Comparison of ENCODE assay signal across 9 cellular contexts in genomic region chr17:80265205-80266068, GRCh38. TPM values are rescaled to one million over a fixed set of nuclear protein-coding genes. Genes with fewer than 3 reads are reported as not detected.
DNase-seq lines count a peak whose midpoint lies in the region; ATAC-seq and TF ChIP-seq lines count a peak whose summit lies in the region.
"Had no signal": no experiment of that assay in that cellular context is flagged by ENCODE, and none has a peak within 500 bp of the region (broad histone marks: within the 10 kb centered on the region; RNA-seq: fewer than 3 reads in every experiment).

No MANE protein-coding gene starts in this region.

- H3K27ac Mint-ChIP-seq in activated T-cell treated with anti-CD3 and anti-CD28 coated beads, Interleukin-2, amount 50 U/mL, for 72 hours: peak overlapping the region; percentile 96
- H3K27ac Mint-ChIP-seq in naive thymus-derived CD4-positive, alpha-beta T cell: peak overlapping the region; percentile 89 to 98 (median 94)

- intact Hi-C loops in naive thymus-derived CD4-positive, alpha-beta T cell (cut with micrococcal nuclease): loop anchor here in 1 of 2 donors (10.0 kb wide), 1 partner anchor 959 kb away; the partner anchor contains the start of gene CEP131
- intact Hi-C loops in ascending aorta (cut with DNase I): no loop called here

- no peak for TF ChIP-seq CTCF in ascending aorta (IDR thresholded peaks at IDR 0.05)

- DNase-seq in stimulated activated naive CD4-positive, alpha-beta T cell treated with Interleukin-2 at 50 U/mL for 16 hours (lab: John Stamatoyannopoulos, UW): peak; percentile 83
- DNase-seq in stimulated activated naive CD4-positive, alpha-beta T cell (lab: John Stamatoyannopoulos, UW): no peak
- peak; percentile 79 to 80 for DNase-seq in activated T-cell treated with anti-CD3 and anti-CD28 coated beads, Interleukin-2, amount 50 U/mL, for 72 hours
- DNase-seq in naive thymus-derived CD4-positive, alpha-beta T cell: peak in 4 of 9 donors; percentile 20 to 51 (median 28)
- no peak for DNase-seq in ascending aorta (ENCODE audit: low spot score in 2 of 2)
- DNase-seq in amygdala (lab: John Stamatoyannopoulos, UW): no peak
- DNase-seq in NCI-H1105 treated with DMSO at 0.1 percent for 48 hours (lab: John Stamatoyannopoulos, UW): no peak
- DNase-seq: uterus had no signal

- ATAC-seq in activated T-cell treated with anti-CD3 and anti-CD28 coated beads, Interleukin-2, amount 50 U/mL, for 72 hours (replicated peaks in 1 of 2): peak; percentile 44 to 47
- ATAC-seq in naive thymus-derived CD4-positive, alpha-beta T cell: peak; percentile 39
- no peak for ATAC-seq in GM21529 (IDR thresholded peaks at IDR 0.05; ENCODE audit: unreplicated experiment)

- peaks cover 15 to 27% (median 21%) of the 10 kb centered on the region in 3 experiments for H3K36me3 ChIP-seq in naive thymus-derived CD4-positive, alpha-beta T cell (ENCODE audit: control insufficient read depth in 2 of 3, insufficient read depth in 3 of 3, low read length in 3 of 3)
- H3K36me3 ChIP-seq in ascending aorta: peaks cover 9 to 27% of the 10 kb centered on the region in 2 donors
- H3K36me3 ChIP-seq: uterus had no signal

- no peaks in the 10 kb centered on the region for H3K9me3 Mint-ChIP-seq in activated T-cell treated with anti-CD3 and anti-CD28 coated beads, Interleukin-2, amount 50 U/mL, for 72 hours
- H3K9me3 Mint-ChIP-seq in naive thymus-derived CD4-positive, alpha-beta T cell: no peaks in the 10 kb centered on the region

- H3K4me3 Mint-ChIP-seq in activated T-cell treated with anti-CD3 and anti-CD28 coated beads, Interleukin-2, amount 50 U/mL, for 72 hours: peak overlapping the region; percentile 94 to 96
- peak overlapping the region; percentile 77 to 99 (median 96) for H3K4me3 Mint-ChIP-seq in naive thymus-derived CD4-positive, alpha-beta T cell

- H3K4me1 Mint-ChIP-seq in activated T-cell treated with anti-CD3 and anti-CD28 coated beads, Interleukin-2, amount 50 U/mL, for 72 hours (ENCODE audit: low read depth): peaks cover 32% of the 10 kb centered on the region
- peaks cover 29 to 49% (median 38%) of the 10 kb centered on the region in 7 donors for H3K4me1 Mint-ChIP-seq in naive thymus-derived CD4-positive, alpha-beta T cell

- H3K9me3 ChIP-seq in naive thymus-derived CD4-positive, alpha-beta T cell (ENCODE audit: control insufficient read depth in 2 of 3, low read length in 3 of 3): no peaks in the 10 kb centered on the region
- H3K9me3 ChIP-seq in ascending aorta: no peaks in the 10 kb centered on the region
- H3K9me3 ChIP-seq: uterus had no signal

- H3K27ac ChIP-seq in naive thymus-derived CD4-positive, alpha-beta T cell (ENCODE audit: low read depth, low read length): peak overlapping the region; percentile 93
- no peak overlapping the region for H3K27ac ChIP-seq in ascending aorta
- H3K27ac ChIP-seq: uterus had no signal

- peaks cover 19 to 39% of the 10 kb centered on the region in 2 donors for H3K36me3 Mint-ChIP-seq in activated T-cell treated with anti-CD3 and anti-CD28 coated beads, Interleukin-2, amount 50 U/mL, for 72 hours (ENCODE audit: insufficient read depth in 2 of 2)
- peaks cover 0 to 34% (median 5%) of the 10 kb centered on the region in 5 donors for H3K36me3 Mint-ChIP-seq in naive thymus-derived CD4-positive, alpha-beta T cell

- CTCF ChIA-PET in naive thymus-derived CD4-positive, alpha-beta T cell (lab: Charles Lee): interaction anchor here (1.4 kb wide), 1 partner anchor 42 kb away, joined by 3 read pairs; no protein-coding TSS in a partner anchor

- peak overlapping the region; percentile 75 for H3K4me3 ChIP-seq in naive thymus-derived CD4-positive, alpha-beta T cell (ENCODE audit: low read length)
- no peak overlapping the region for H3K4me3 ChIP-seq in ascending aorta
- H3K4me3 ChIP-seq: uterus had no signal

- H3K27me3 Mint-ChIP-seq in activated T-cell treated with anti-CD3 and anti-CD28 coated beads, Interleukin-2, amount 50 U/mL, for 72 hours (ENCODE audit: low read depth): no peaks in the 10 kb centered on the region
- H3K27me3 Mint-ChIP-seq in naive thymus-derived CD4-positive, alpha-beta T cell: no peaks in the 10 kb centered on the region

- peaks cover 54 to 61% of the 10 kb centered on the region in 2 donors for H3K4me1 ChIP-seq in naive thymus-derived CD4-positive, alpha-beta T cell (ENCODE audit: control insufficient read depth in 2 of 2, insufficient read depth in 2 of 2, low read length in 2 of 2)
- peaks cover 9 to 19% of the 10 kb centered on the region in 2 donors for H3K4me1 ChIP-seq in ascending aorta

- POLR2A ChIA-PET in naive thymus-derived CD4-positive, alpha-beta T cell (lab: Charles Lee): interaction anchor here (0.6 to 3.3 kb wide), 10 partner anchors 7 to 120 kb away, joined by 3 to 11 read pairs (median 4); no protein-coding TSS in a partner anchor

- H3K27me3 ChIP-seq in naive thymus-derived CD4-positive, alpha-beta T cell (ENCODE audit: control insufficient read depth in 2 of 2, insufficient read depth in 2 of 2, low read length in 2 of 2): no peaks in the 10 kb centered on the region
- no peaks in the 10 kb centered on the region for H3K27me3 ChIP-seq in ascending aorta
- H3K27me3 ChIP-seq: uterus had no signal

RNA-seq across cellular contexts. Expression of gene RNF213, which starts 4.8 kb away (rescaled TPM):
- total RNA-seq in activated T-cell treated with anti-CD3 and anti-CD28 coated beads, Interleukin-2, amount 50 U/mL, for 72 hours: 100 to 1,000 TPM; 546 to 651 TPM
- 100 to 1,000 TPM; 317 to 775 (median 426) TPM for total RNA-seq in naive thymus-derived CD4-positive, alpha-beta T cell
- polyA plus RNA-seq in naive thymus-derived CD4-positive, alpha-beta T cell: 10 to 100 TPM; 33.3 to 49.6 TPM
- 155 TPM for total RNA-seq in ascending aorta

RNA-seq across cellular contexts. Expression of gene SLC26A11, which starts 45.2 kb away (rescaled TPM):
- 10 to 100 TPM; 25.9 to 28.8 TPM for total RNA-seq in activated T-cell treated with anti-CD3 and anti-CD28 coated beads, Interleukin-2, amount 50 U/mL, for 72 hours
- total RNA-seq in naive thymus-derived CD4-positive, alpha-beta T cell: 10 to 100 TPM in 4 of 5 experiments, 1 to 10 TPM in 1; 7.9 to 87.5 (median 67.5) TPM
- 1 to 10 TPM; 3.7 to 7.3 TPM for polyA plus RNA-seq in naive thymus-derived CD4-positive, alpha-beta T cell
- total RNA-seq in ascending aorta: 25.8 TPM

RNA-seq across cellular contexts. Expression of gene SGSH, which starts 45.3 kb away (rescaled TPM):
- total RNA-seq in activated T-cell treated with anti-CD3 and anti-CD28 coated beads, Interleukin-2, amount 50 U/mL, for 72 hours: 10 to 100 TPM; 51.3 to 64.4 TPM
- 100 to 1,000 TPM in 4 of 5 experiments, 10 to 100 TPM in 1; 32.8 to 181 (median 147) TPM for total RNA-seq in naive thymus-derived CD4-positive, alpha-beta T cell
- polyA plus RNA-seq in naive thymus-derived CD4-positive, alpha-beta T cell: 10 to 100 TPM; 31.1 to 55.2 TPM
- 50.9 TPM for total RNA-seq in ascending aorta

Comparison
In these comparisons a context has a peak if more than half of its experiments do, and no peak if none do; other contexts are left out.
1. DNase-seq: peak in stimulated activated naive CD4-positive, alpha-beta T cell treated with Interleukin-2 at 50 U/mL for 16 hours (single experiment) and activated T-cell treated with anti-CD3 and anti-CD28 coated beads, Interleukin-2, amount 50 U/mL, for 72 hours (2 of 2); none in stimulated activated naive CD4-positive, alpha-beta T cell (0 of 6), ascending aorta (0 of 2), amygdala (0 of 56) and NCI-H1105 treated with DMSO at 0.1 percent for 48 hours (single experiment).